ENCODE assay signal across 10 cellular contexts in genomic region chr17:83125515-83126274, GRCh38. TPM values are rescaled to one million over a fixed set of nuclear protein-coding genes. Genes with fewer than 3 reads are reported as not detected.
A peak's percentile ranks its signal among the peaks of the same experiment; 100 is the strongest.
DNase-seq lines count a peak whose midpoint lies in the region; FAIRE-seq and TF ChIP-seq lines count a peak whose summit lies in the region.
"Had no signal": no experiment of that assay in that cellular context is flagged by ENCODE, and none has a peak within 500 bp of the region (broad histone marks: within the 10 kb centered on the region; RNA-seq: fewer than 3 reads in every experiment).

No MANE protein-coding gene starts in this region.

- 64 to 73% (median 65%) methylated on average over 21 of the region's 21 CpGs for WGBS in ovary, 3 donors
- 39% methylated on average over 20 of the region's 21 CpGs for WGBS in prostate gland

- H3K27ac ChIP-seq in colonic mucosa (no peak overlapping the region), ovary (no peak overlapping the region), prostate gland (no peak overlapping the region)

- TF ChIP-seq EP300 in ovary (IDR thresholded peaks at IDR 0.05) = peak; percentile 18

- H3K9ac ChIP-seq in colonic mucosa (ENCODE audit: low read depth in 2 of 2, low read length in 2 of 2) = peak overlapping the region in 1 of 2 donors; percentile 19

- H3K27me3 ChIP-seq in colonic mucosa (no peaks in the 10 kb centered on the region), ovary (no peaks in the 10 kb centered on the region), prostate gland (replicated peaks; ENCODE audit: insufficient read depth) (peaks cover 3% of the 10 kb centered on the region)

- TF ChIP-seq POLR2A in NB4 (IDR thresholded peaks at IDR 0.05; ENCODE audit: extremely low read depth, insufficient read length) = no peak
- TF ChIP-seq POLR2A in ovary (IDR thresholded peaks at IDR 0.05) = no peak
- no peak for TF ChIP-seq POLR2A in prostate gland (IDR thresholded peaks at IDR 0.05)

- TF ChIP-seq CTCF in NB4 (IDR thresholded peaks at IDR 0.05; ENCODE audit: low read depth, low read length) (no peak), colonic mucosa (IDR thresholded peaks at IDR 0.05) (no peak), ovary (IDR thresholded peaks at IDR 0.05) (no peak), prostate gland (IDR thresholded peaks at IDR 0.05) (no peak)

- intact Hi-C loops in colonic mucosa (cut with DNase I) (no loop called here), ovary (cut with DNase I) (no loop called here), prostate gland (cut with DNase I) (no loop called here)

- DNase-seq in DMS53 (lab: John Stamatoyannopoulos, UW) (peak; percentile 59), NB4 (ENCODE audit: low read depth) (peak; percentile 87), colonic mucosa (peak; percentile 43), ovary (peak in 2 of 5 donors; percentile 14 to 26), RKO (ENCODE audit: low spot score) (no peak), GM19239 (ENCODE audit: insufficient read length, low spot score) (no peak), prostate gland (ENCODE audit: low spot score) (no peak), NCI-H1092 (lab: John Stamatoyannopoulos, UW) (no peak)
- DNase-seq: NCI-H187 treated with DMSO at 0.1 percent for 48 hours had no signal

- no peak for FAIRE-seq in GM19239 (lab: Jason Lieb, UNC)
- FAIRE-seq: bronchial epithelial cell had no signal

- H3K4me1 ChIP-seq in colonic mucosa (no peaks in the 10 kb centered on the region), ovary (ENCODE audit: insufficient read depth) (no peaks in the 10 kb centered on the region), prostate gland (replicated peaks) (no peaks in the 10 kb centered on the region)

- no peaks in the 10 kb centered on the region for H3K36me3 ChIP-seq in colonic mucosa
- H3K36me3 ChIP-seq in ovary = no peaks in the 10 kb centered on the region
- no peaks in the 10 kb centered on the region for H3K36me3 ChIP-seq in prostate gland

- H3K9me3 ChIP-seq in colonic mucosa (no peaks in the 10 kb centered on the region), ovary (no peaks in the 10 kb centered on the region), prostate gland (no peaks in the 10 kb centered on the region)

- H3K4me3 ChIP-seq in NB4 (ENCODE audit: low read depth, low read length) = no peak overlapping the region
- no peak overlapping the region for H3K4me3 ChIP-seq in colonic mucosa
- no peak overlapping the region for H3K4me3 ChIP-seq in ovary
- no peak overlapping the region for H3K4me3 ChIP-seq in prostate gland

RNA-seq across cellular contexts. Expression of gene METRNL, which starts 46.3 kb away (rescaled TPM):
- total RNA-seq in colonic mucosa (10 to 100 TPM; 84.2 to 87.2 TPM), ovary (10 to 100 TPM; 12.9 to 84.3 (median 29.7) TPM), prostate gland (10 to 100 TPM; 22.4 to 59.4 TPM)
- polyA plus RNA-seq in ovary = 10 to 100 TPM in 1 of 2 donors, 1 to 10 TPM in 1; 4.3 to 29.4 TPM

Comparison
In these comparisons a context has a peak if more than half of its experiments do, and no peak if none do; other contexts are left out.
1. DNase-seq: peak in DMS53 (single experiment), NB4 (single experiment) and colonic mucosa (single experiment); none in RKO (single experiment), GM19239 (single experiment), prostate gland (single experiment) and NCI-H1092 (single experiment).